ENCODE assay signal across 26 cellular contexts in the genomic region with DNA sequence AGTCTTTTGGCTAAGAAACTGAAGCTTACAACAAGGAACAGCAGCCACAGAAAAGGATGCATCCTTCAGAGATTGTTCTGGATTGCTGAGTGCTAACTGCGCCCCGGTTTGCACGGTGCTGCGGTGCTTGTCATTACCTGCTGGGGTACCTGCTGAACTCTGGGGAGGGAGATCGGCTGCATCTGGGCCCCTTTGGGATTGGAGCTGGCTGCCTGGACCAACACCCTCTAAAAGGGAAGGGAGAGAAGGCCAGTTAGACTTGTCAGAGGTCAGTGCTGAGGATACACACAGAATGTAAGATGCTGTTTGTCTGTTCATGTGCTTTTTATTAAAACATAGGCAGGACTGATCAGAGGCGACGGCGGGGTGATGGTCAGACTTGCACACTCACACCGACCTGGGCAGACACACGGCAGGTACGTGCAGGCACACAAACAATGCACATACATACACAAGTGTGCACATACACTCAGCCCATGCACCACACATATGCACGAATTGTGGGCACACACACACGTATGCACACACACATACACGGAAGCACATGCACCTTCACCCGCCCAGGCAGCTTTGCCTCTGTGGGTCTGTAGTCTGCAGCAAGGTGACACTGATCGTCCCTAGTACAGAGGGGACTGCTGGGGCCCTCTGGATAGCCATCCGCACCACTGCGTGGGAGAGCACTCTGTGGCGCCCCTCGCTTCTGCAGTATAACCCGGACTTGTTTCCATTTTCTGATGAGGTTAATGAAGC.
DNase-seq lines count a peak whose midpoint lies in the region; ATAC-seq and TF ChIP-seq lines count a peak whose summit lies in the region.
"Had no signal": no experiment of that assay in that cellular context is flagged by ENCODE, and none has a peak within 500 bp of the region (broad histone marks: within the 10 kb centered on the region; RNA-seq: fewer than 3 reads in every experiment).

No MANE protein-coding gene starts in this region.

- no peaks in the 10 kb centered on the region for H3K27me3 ChIP-seq in Peyer's patch
- H3K27me3 ChIP-seq: SJSA1 had no signal

- H3K4me1 ChIP-seq in Peyer's patch = peaks cover 0 to 10% (median 0%) of the 10 kb centered on the region in 4 donors
- H3K4me1 ChIP-seq: SJSA1 had no signal

- H3K27me3 Mint-ChIP-seq in activated CD8-positive, alpha-beta T cell treated with anti-CD3 and anti-CD28 coated beads, Interleukin-2, amount 10 ng/mL, durations not matched to agents 7 days and 5 days (ENCODE audit: low read depth) = no peaks in the 10 kb centered on the region
- no peaks in the 10 kb centered on the region for H3K27me3 Mint-ChIP-seq in activated CD8-positive, alpha-beta T cell treated with anti-CD3 and anti-CD28 coated beads for 36 hours
- H3K27me3 Mint-ChIP-seq: CD4-positive, alpha-beta memory T cell had no signal

- H3K27ac ChIP-seq in Peyer's patch = no peak overlapping the region
- H3K27ac ChIP-seq: 22Rv1; BLaER1 treated with 17β-estradiol and CSF1 and Interleukin-3, amounts not matched to agents 10 nM and 100 nM; KMS-11; SJSA1 had no signal

- peaks cover 5% of the 10 kb centered on the region for H3K4me1 Mint-ChIP-seq in activated CD8-positive, alpha-beta T cell treated with anti-CD3 and anti-CD28 coated beads, Interleukin-2, amount 10 ng/mL, durations not matched to agents 7 days and 5 days (ENCODE audit: low read depth)
- peaks cover 9% of the 10 kb centered on the region for H3K4me1 Mint-ChIP-seq in activated CD8-positive, alpha-beta T cell treated with anti-CD3 and anti-CD28 coated beads for 36 hours (ENCODE audit: low read depth)

- peaks cover 0 to 39% (median 0%) of the 10 kb centered on the region in 3 donors for H3K36me3 ChIP-seq in Peyer's patch
- H3K36me3 ChIP-seq: BLaER1 treated with 17β-estradiol and CSF1 and Interleukin-3, amounts not matched to agents 10 nM and 100 nM; SJSA1 had no signal

- no peak overlapping the region for H3K4me3 Mint-ChIP-seq in activated CD8-positive, alpha-beta T cell treated with anti-CD3 and anti-CD28 coated beads, Interleukin-2, amount 10 ng/mL, durations not matched to agents 7 days and 5 days
- H3K4me3 Mint-ChIP-seq in activated CD8-positive, alpha-beta T cell treated with anti-CD3 and anti-CD28 coated beads for 36 hours = no peak overlapping the region
- H3K4me3 Mint-ChIP-seq: CD4-positive, alpha-beta memory T cell; GM23338 had no signal

- no peak for TF ChIP-seq POLR2A in Peyer's patch (IDR thresholded peaks at IDR 0.05)

- no peak overlapping the region for H3K4me3 ChIP-seq in Peyer's patch
- H3K4me3 ChIP-seq: BLaER1 treated with 17β-estradiol and CSF1 and Interleukin-3, amounts not matched to agents 10 nM and 100 nM; GM23338; SJSA1 had no signal

- H3K36me3 Mint-ChIP-seq in activated CD8-positive, alpha-beta T cell treated with anti-CD3 and anti-CD28 coated beads, Interleukin-2, amount 10 ng/mL, durations not matched to agents 7 days and 5 days (ENCODE audit: low read depth) = no peaks in the 10 kb centered on the region
- H3K36me3 Mint-ChIP-seq in activated CD8-positive, alpha-beta T cell treated with anti-CD3 and anti-CD28 coated beads for 36 hours (ENCODE audit: low read depth) = no peaks in the 10 kb centered on the region

- CTCF ChIA-PET in activated CD8-positive, alpha-beta T cell treated with anti-CD3 and anti-CD28 coated beads, Interleukin-2, amount 10 ng/mL, durations not matched to agents 7 days and 5 days (lab: Charles Lee) = interaction anchor here (1.9 to 3.0 kb wide), 2 partner anchors 81 to 240 kb away, joined by 7 to 20 read pairs; a partner anchor contains a TSS
- CTCF ChIA-PET in activated CD8-positive, alpha-beta T cell treated with anti-CD3 and anti-CD28 coated beads for 36 hours (lab: Charles Lee) = interaction anchor here (0.7 to 2.6 kb wide), 4 partner anchors 22 to 83 kb away, joined by 3 to 14 read pairs (median 4); no protein-coding TSS in a partner anchor

- H3K9me3 ChIP-seq in Peyer's patch = no peaks in the 10 kb centered on the region
- H3K9me3 ChIP-seq: BLaER1 treated with 17β-estradiol and CSF1 and Interleukin-3, amounts not matched to agents 10 nM and 100 nM; Caco-2; SJSA1 had no signal

- no peak for TF ChIP-seq CTCF in activated CD8-positive, alpha-beta T cell treated with anti-CD3 and anti-CD28 coated beads for 36 hours (IDR thresholded peaks at IDR 0.05)
- TF ChIP-seq CTCF in Peyer's patch (IDR thresholded peaks at IDR 0.05) = no peak

- ATAC-seq in activated CD8-positive, alpha-beta T cell treated with anti-CD3 and anti-CD28 coated beads, Interleukin-2, amount 10 ng/mL, durations not matched to agents 7 days and 5 days = no peak
- no peak for ATAC-seq in activated CD8-positive, alpha-beta T cell treated with anti-CD3 and anti-CD28 coated beads for 36 hours
- ATAC-seq in sciatic nerve = no peak
- ATAC-seq: GM23338, HCT116, Panc1 had no signal

- intact Hi-C loops in activated CD8-positive, alpha-beta T cell treated with anti-CD3 and anti-CD28 coated beads for 36 hours (cut with micrococcal nuclease) = no loop called here
- intact Hi-C loops in sciatic nerve (cut with DNase I) = loop anchor here (10.0 kb wide), 1 partner anchor 171 kb away; no protein-coding TSS in a partner anchor

- peak; percentile 16 for DNase-seq in activated CD8-positive, alpha-beta T cell treated with anti-CD3 and anti-CD28 coated beads, Interleukin-2, amount 10 ng/mL, durations not matched to agents 7 days and 5 days
- no peak for DNase-seq in activated CD8-positive, alpha-beta T cell treated with anti-CD3 and anti-CD28 coated beads for 36 hours
- DNase-seq in Peyer's patch (peak in 2 of 3 donors; percentile 13 to 18), islet precursor cell (peak; percentile 32), sciatic nerve (ENCODE audit: low spot score) (peak; percentile 45), iPS-NIHi7 (ENCODE audit: extremely low spot score) (no peak), NCI-H1436 treated with DMSO at 0.1 percent for 48 hours (lab: John Stamatoyannopoulos, UW) (no peak), HCEC 1CT (no peak)
- DNase-seq: ACHN, Caco-2, DMS 273 treated with DMSO at 0.1 percent for 48 hours, DND-41, IMR-90, NCI-H1105, NCI-H2081, NCI-H2171 treated with DMSO at 0.1 percent for 48 hours, NCI-H524 treated with DMSO at 0.1 percent for 48 hours, NCI-H82 had no signal

- H3K9me3 Mint-ChIP-seq in activated CD8-positive, alpha-beta T cell treated with anti-CD3 and anti-CD28 coated beads, Interleukin-2, amount 10 ng/mL, durations not matched to agents 7 days and 5 days (ENCODE audit: insufficient read depth) = no peaks in the 10 kb centered on the region
- H3K9me3 Mint-ChIP-seq in activated CD8-positive, alpha-beta T cell treated with anti-CD3 and anti-CD28 coated beads for 36 hours = no peaks in the 10 kb centered on the region
- H3K9me3 Mint-ChIP-seq: CD4-positive, alpha-beta memory T cell; GM23338 had no signal

- POLR2A ChIA-PET in activated CD8-positive, alpha-beta T cell treated with anti-CD3 and anti-CD28 coated beads, Interleukin-2, amount 10 ng/mL, durations not matched to agents 7 days and 5 days (lab: Charles Lee) = no interaction called here
- POLR2A ChIA-PET in activated CD8-positive, alpha-beta T cell treated with anti-CD3 and anti-CD28 coated beads for 36 hours (lab: Charles Lee) = no interaction called here

- no peak overlapping the region for H3K27ac Mint-ChIP-seq in activated CD8-positive, alpha-beta T cell treated with anti-CD3 and anti-CD28 coated beads, Interleukin-2, amount 10 ng/mL, durations not matched to agents 7 days and 5 days
- H3K27ac Mint-ChIP-seq in activated CD8-positive, alpha-beta T cell treated with anti-CD3 and anti-CD28 coated beads for 36 hours = no peak overlapping the region
- H3K27ac Mint-ChIP-seq: CD4-positive, alpha-beta memory T cell; GM23338 had no signal

Comparison
In these comparisons a context has a peak if more than half of its experiments do, and no peak if none do; other contexts are left out.
1. DNase-seq: peak in activated CD8-positive, alpha-beta T cell treated with anti-CD3 and anti-CD28 coated beads, Interleukin-2, amount 10 ng/mL, durations not matched to agents 7 days and 5 days (single experiment), Peyer's patch (2 of 3), islet precursor cell (single experiment) and sciatic nerve (single experiment); none in activated CD8-positive, alpha-beta T cell treated with anti-CD3 and anti-CD28 coated beads for 36 hours (single experiment), iPS-NIHi7 (single experiment), NCI-H1436 treated with DMSO at 0.1 percent for 48 hours (single experiment) and HCEC 1CT (single experiment).